Comparison of ENCODE assay signal across 28 cellular contexts in genomic region chr1:165063181-165063955, GRCh38.
DNase-seq lines count a peak whose midpoint lies in the region; ATAC-seq and TF ChIP-seq lines count a peak whose summit lies in the region.
"Had no signal": no experiment of that assay in that cellular context is flagged by ENCODE, and none has a peak within 500 bp of the region (broad histone marks: within the 10 kb centered on the region; RNA-seq: fewer than 3 reads in every experiment).

No MANE protein-coding gene starts in this region.

- H3K36me3 Mint-ChIP-seq in nephron (ENCODE audit: low read depth): no peaks in the 10 kb centered on the region
- H3K36me3 Mint-ChIP-seq: CD4-positive, CD25-positive, alpha-beta regulatory T cell; immature natural killer cell had no signal

- H3K4me3 ChIP-seq in fibroblast of mammary gland (ENCODE audit: control insufficient read depth, low read depth, low read length): no peak overlapping the region
- H3K4me3 ChIP-seq: dorsolateral prefrontal cortex, MG63, tibial artery had no signal

- TF ChIP-seq CTCF in fibroblast of mammary gland (conservative IDR thresholded peaks at IDR 0.05; ENCODE audit: control insufficient read depth, insufficient read depth, low read depth, low read length): no peak
- TF ChIP-seq CTCF in nephron (IDR thresholded peaks at IDR 0.05; ENCODE audit: unreplicated experiment in 3 of 3): no peak
- no peak for TF ChIP-seq CTCF in GM10266 (IDR thresholded peaks at IDR 0.05; ENCODE audit: control insufficient read depth, insufficient read depth, low read depth, missing control alignments)

- no peaks in the 10 kb centered on the region for H3K27me3 Mint-ChIP-seq in nephron (ENCODE audit: low read depth)
- H3K27me3 Mint-ChIP-seq: CD4-positive, CD25-positive, alpha-beta regulatory T cell; progenitor cell of endocrine pancreas had no signal

- H3K4me3 Mint-ChIP-seq in nephron: no peak overlapping the region
- H3K4me3 Mint-ChIP-seq: activated naive CD8-positive, alpha-beta T cell treated with anti-CD3 and anti-CD28 coated beads, Interleukin-2, amount 50 U/mL, for 24 hours; CD4-positive, CD25-positive, alpha-beta regulatory T cell; immature natural killer cell; T-helper 1 cell treated with Interleukin-12 subunit alpha and Interleukin-12 subunit beta and Interleukin-4 antibody, amounts not matched to agents 30 μg/mL and 1 μg/mL, for 36 hours had no signal

- H3K4me1 Mint-ChIP-seq in nephron: peaks cover 21% of the 10 kb centered on the region
- H3K4me1 Mint-ChIP-seq: activated naive CD8-positive, alpha-beta T cell treated with anti-CD3 and anti-CD28 coated beads, Interleukin-2, amount 50 U/mL, for 24 hours; CD4-positive, CD25-positive, alpha-beta regulatory T cell; immature natural killer cell had no signal

- peak; percentile 60 for ATAC-seq in Right ventricle myocardium inferior
- no peak for ATAC-seq in HG02759 (IDR thresholded peaks at IDR 0.05; ENCODE audit: unreplicated experiment)
- no peak for ATAC-seq in GM21717 (IDR thresholded peaks at IDR 0.05; ENCODE audit: unreplicated experiment)
- ATAC-seq: activated naive CD8-positive, alpha-beta T cell treated with anti-CD3 and anti-CD28 coated beads, Interleukin-2, amount 50 U/mL, for 24 hours; left colon; SK-N-SH treated with all-trans-retinoic acid at 6 μM for 48 hours had no signal

- H3K9me3 Mint-ChIP-seq in nephron: no peaks in the 10 kb centered on the region
- H3K9me3 Mint-ChIP-seq: T-helper 1 cell treated with Interleukin-12 subunit alpha and Interleukin-12 subunit beta and Interleukin-4 antibody, amounts not matched to agents 30 μg/mL and 1 μg/mL, for 36 hours had no signal

- H3K27ac Mint-ChIP-seq in nephron: peak overlapping the region in 2 of 3 experiments; percentile 1 to 72
- H3K27ac Mint-ChIP-seq: activated naive CD8-positive, alpha-beta T cell treated with anti-CD3 and anti-CD28 coated beads, Interleukin-2, amount 50 U/mL, for 24 hours; CD4-positive, CD25-positive, alpha-beta regulatory T cell; immature natural killer cell; progenitor cell of endocrine pancreas; T-helper 1 cell treated with Interleukin-12 subunit alpha and Interleukin-12 subunit beta and Interleukin-4 antibody, amounts not matched to agents 30 μg/mL and 1 μg/mL, for 36 hours had no signal

- intact Hi-C loops in Right ventricle myocardium inferior (cut with DNase I) (no loop called here), cardiac septum (cut with DNase I) (no loop called here)

- DNase-seq in Right ventricle myocardium inferior (ENCODE audit: missing footprints) (no peak), cardiac septum (ENCODE audit: low spot score) (no peak), fibroblast of mammary gland (ENCODE audit: low read depth) (peak; percentile 19), NCI-H524 (lab: John Stamatoyannopoulos, UW) (no peak), GM10266 (ENCODE audit: extremely low spot score) (no peak)
- DNase-seq: activated CD4-positive, alpha-beta T cell treated with anti-CD3 and anti-CD28 coated beads, Interleukin-2, amount 50 U/mL, for 1 hour; activated CD4-positive, CD25-positive, alpha-beta regulatory T cell; activated naive CD8-positive, alpha-beta T cell treated with anti-CD3 and anti-CD28 coated beads, Interleukin-2, amount 50 U/mL, for 24 hours; activated T-cell treated with anti-CD3 and anti-CD28 coated beads, Interleukin-2, amount 50 U/mL, for 48 hours; CD4-positive, CD25-positive, alpha-beta regulatory T cell; dorsolateral prefrontal cortex; HCEC 1CT; immature natural killer cell; left colon; mesendoderm; MG63; NCI-H1105 treated with DMSO at 0.1 percent for 48 hours; NCI-H1930; NCI-H526; NK-92 treated with Interleukin-12 subunit alpha and Interleukin-12 subunit beta, amount 100 ng/mL, for 24 hours; stimulated activated CD4-positive, alpha-beta T cell treated with anti-CD3 and anti-CD28 coated beads, Interleukin-4, amount 100 ng/mL, for 1 hour; tibial artery had no signal
